In genomic region chr1:103525114-103525606, GRCh38 we compare ENCODE assay signal across 8 cellular contexts. TPM values are rescaled to one million over a fixed set of nuclear protein-coding genes. Genes with fewer than 3 reads are reported as not detected.
DNase-seq lines count a peak whose midpoint lies in the region; ATAC-seq, FAIRE-seq and TF ChIP-seq lines count a peak whose summit lies in the region.

No MANE protein-coding gene starts in this region.

- H2AK5ac ChIP-seq in H1 (ENCODE audit: low read depth, low read length): no peak overlapping the region

- no peak for TF ChIP-seq CTCF in H1 (IDR thresholded peaks at IDR 0.05; ENCODE audit: control extremely low read depth in 1 of 3, insufficient read depth in 1 of 3, low read depth in 1 of 3, low read length in 3 of 3)

- ATAC-seq in activated CD4-positive, CD25-positive, alpha-beta regulatory T cell treated with anti-CD3 and anti-CD28 coated beads, Interleukin-2, amount 50 U/mL, for 24 hours: peak; percentile 17 to 26
- peak; percentile 56 for ATAC-seq in GM21717 (IDR thresholded peaks at IDR 0.05; ENCODE audit: unreplicated experiment)

- WGBS in H1 (ENCODE audit: extremely low coverage in 1 of 2, insufficient coverage in 1 of 2, insufficient read length in 1 of 2, insufficient replicate concordance in 2 of 2, low coverage in 1 of 2, low lambda C conversion rate in 2 of 2, missing lambda C conversion rate in 1 of 2), 2 experiments: 67% methylated on average over 4 of the region's 34 CpGs; no CpG with 5 or more reads in 1 of the 2 experiments
- 5% methylated on average over 26 of the region's 34 CpGs for WGBS in urinary bladder

- FAIRE-seq in HTR-8/SVneo (lab: Jason Lieb, UNC): no peak
- FAIRE-seq in H1 (lab: Jason Lieb, UNC): no peak

- no peaks in the 10 kb centered on the region; the same call in 1 of the 2 replicates for H3K79me1 ChIP-seq in H1 (ENCODE audit: low read depth, low read length)

- no peak overlapping the region for H2BK15ac ChIP-seq in H1 (ENCODE audit: low read length)

- no peak overlapping the region for H2BK12ac ChIP-seq in H1 (ENCODE audit: low read depth, low read length)

- H2BK20ac ChIP-seq in H1 (ENCODE audit: low read length): no peak overlapping the region

- H3K4me1 ChIP-seq in H1 (replicated peaks in 1 of 4; ENCODE audit: control insufficient read depth in 3 of 4, insufficient read depth in 4 of 4, low read length in 3 of 4): peaks cover 0 to 2% (median 0%) of the 10 kb centered on the region in 4 experiments; a peak in 1 of 7 replicates
- no peaks in the 10 kb centered on the region for H3K4me1 ChIP-seq in urinary bladder (ENCODE audit: insufficient read depth)

- H3K56ac ChIP-seq in H1 (replicated peaks; ENCODE audit: insufficient read length, low read depth, low read length): no peak overlapping the region

- H4K20me1 ChIP-seq in H1 (replicated peaks in 1 of 2; ENCODE audit: control insufficient read depth in 1 of 2, insufficient read depth in 2 of 2, low read length in 2 of 2): peaks cover 0 to 3% of the 10 kb centered on the region in 2 experiments

- H3K23me2 ChIP-seq in H1 (ENCODE audit: low read depth, low read length): peaks cover 3% of the 10 kb centered on the region; the same call in 1 of the 2 replicates

- no peak overlapping the region for H4K91ac ChIP-seq in H1 (replicated peaks; ENCODE audit: insufficient read length, low read length)

- H3K79me2 ChIP-seq in H1 (ENCODE audit: control insufficient read depth in 1 of 2, insufficient read depth in 2 of 2, low read length in 2 of 2): peaks cover 0 to 38% of the 10 kb centered on the region in 2 experiments; a peak in 2 of 4 replicates

- no peak overlapping the region for H3K23ac ChIP-seq in H1 (ENCODE audit: insufficient read length)

- TF ChIP-seq EP300 in H1 (IDR thresholded peaks at IDR 0.05; ENCODE audit: borderline replicate concordance in 1 of 2, low read depth in 2 of 2, low read length in 2 of 2): no peak

- peak overlapping the region; percentile 79; the same call in 1 of the 2 replicates for H2AFZ ChIP-seq in H1 (ENCODE audit: low read length)

- POLR2A ChIA-PET in H1 (lab: Charles Lee; ENCODE audit: partially characterized antibody): interaction anchor here (1.1 kb wide), 1 partner anchor 18 kb away, joined by 3 read pairs; no protein-coding TSS in a partner anchor

- no peak overlapping the region for H4K5ac ChIP-seq in H1 (ENCODE audit: insufficient read length, low read depth, low read length)

- H3K14ac ChIP-seq in H1 (ENCODE audit: insufficient read length): no peak overlapping the region

- CTCF ChIA-PET in H1 (lab: Charles Lee; ENCODE audit: partially characterized antibody): interaction anchor here (1.0 to 4.4 kb wide), 3 partner anchors 9 to 419 kb away, joined by 3 to 26 read pairs (median 5); no protein-coding TSS in a partner anchor

- no peak overlapping the region for H3K27ac ChIP-seq in H1 (ENCODE audit: low read depth, low read length)
- no peak overlapping the region for H3K27ac ChIP-seq in urinary bladder (ENCODE audit: low read depth)

- H3K27me3 ChIP-seq in H1 (replicated peaks in 1 of 4; ENCODE audit: control insufficient read depth in 3 of 4, extremely low read depth in 1 of 4, insufficient read depth in 3 of 4, low read length in 3 of 4): no peaks in the 10 kb centered on the region

- H3K9me3 ChIP-seq in H1 (ENCODE audit: insufficient read depth in 2 of 2, low read depth in 1 of 2, low read length in 1 of 2): no peaks in the 10 kb centered on the region; a peak in 1 of 4 replicates

- no peak overlapping the region for H3K9ac ChIP-seq in H1 (replicated peaks in 1 of 4; ENCODE audit: extremely low read depth in 1 of 4, low read depth in 3 of 4, low read length in 3 of 4)

- TF ChIP-seq RAD21 in H1 (IDR thresholded peaks at IDR 0.05 in 1 of 2, conservative IDR thresholded peaks at IDR 0.05 in 1 of 2; ENCODE audit: low read depth in 2 of 2, low read length in 2 of 2): no peak

- H4K8ac ChIP-seq in H1 (ENCODE audit: extremely low read depth, insufficient read depth, low read length): no peak overlapping the region; the same call in 1 of the 2 replicates

- H2BK120ac ChIP-seq in H1 (replicated peaks; ENCODE audit: low read depth, low read length): no peak overlapping the region

- in situ Hi-C loops in SK-MEL-5 (cut with HindIII; ENCODE audit: low pct_unique_long_range_greater_than_20kb, low sequenced_read_pairs): no loop called here

- no peak overlapping the region for H3K4ac ChIP-seq in H1 (replicated peaks; ENCODE audit: insufficient read length, low read depth, low read length)

- DNase-seq in activated CD4-positive, CD25-positive, alpha-beta regulatory T cell treated with anti-CD3 and anti-CD28 coated beads, Interleukin-2, amount 50 U/mL, for 72 hours: no peak
- DNase-seq in HTR-8/SVneo (ENCODE audit: insufficient read length, low spot score) (peak; percentile 10), SK-MEL-5 (ENCODE audit: low read depth, low spot score) (peak; percentile 48), H1 (ENCODE audit: low read depth in 1 of 2, low spot score in 2 of 2) (no peak), medulla oblongata (ENCODE audit: extremely low spot score) (peak; percentile 50)

- peak overlapping the region in 2 of 4 experiments; percentile 53 to 99; a peak in 6 of 8 replicates for H3K4me3 ChIP-seq in H1 (ENCODE audit: extremely low read depth in 1 of 4, insufficient read depth in 2 of 4, low read depth in 3 of 4, low read length in 4 of 4)
- peak overlapping the region; percentile 34 for H3K4me3 ChIP-seq in urinary bladder (ENCODE audit: low read depth, low read length)

- H3K36me3 ChIP-seq in H1 (ENCODE audit: control insufficient read depth in 2 of 4, insufficient read depth in 4 of 4, low read length in 3 of 4) (peaks cover 0 to 4% (median 0%) of the 10 kb centered on the region in 4 experiments; a peak in 2 of 8 replicates), urinary bladder (ENCODE audit: insufficient read depth) (peaks cover 2% of the 10 kb centered on the region)

- H2BK5ac ChIP-seq in H1 (ENCODE audit: low read depth, low read length): no peak overlapping the region

- H3K18ac ChIP-seq in H1 (ENCODE audit: extremely low read depth, low read length): no peak overlapping the region

- peak in 1 of 2 experiments; percentile 16; a peak in 1 of 3 replicates for TF ChIP-seq POLR2A in H1 (IDR thresholded peaks at IDR 0.05; ENCODE audit: control extremely low read depth in 1 of 2, low read depth in 2 of 2, low read length in 2 of 2)

- peak overlapping the region; percentile 62 to 74 for H3K4me2 ChIP-seq in H1 (ENCODE audit: insufficient read depth in 1 of 2, low read depth in 2 of 2, low read length in 2 of 2)

TF ChIP-seq in H1, 55 proteins besides CTCF, POLR2A, EP300 and RAD21:
- no peak for TF ChIP-seq KDM5A (IDR thresholded peaks at IDR 0.05; ENCODE audit: low read length)
- no peak for TF ChIP-seq CBX8 (IDR thresholded peaks at IDR 0.05; ENCODE audit: borderline replicate concordance, low read depth, low read length)

RNA-seq across cellular contexts. Expression of gene RNPC3, which starts 0.3 kb away (rescaled TPM):
- total RNA-seq in SK-MEL-5 (2014; rRNA removed; shearing (Covaris generic)): 5.5 and 6.1 TPM in 2 replicates
- 5.0 and 6.7 TPM in 2 replicates for polyA plus RNA-seq in SK-MEL-5 (2015; cell fraction: cytosol; rRNA removed)
- polyA plus RNA-seq in SK-MEL-5 (2015; cell fraction: nucleus; rRNA removed): 111 and 121 TPM in 2 replicates
- 12.0 and 12.8 TPM in 2 replicates for total RNA-seq in H1 (2021; fragmentation: NEBNext Ultra II Directional; extraction: Animal tissue kit (Norgen Biotek cat#: 25700))
- 10.8 and 10.9 TPM in 2 replicates for polyA plus RNA-seq in H1 (2011; rRNA removed)
- polyA plus RNA-seq in H1 (2011; cell fraction: cytosol; rRNA removed): 15.7 TPM
- 46.2 TPM for polyA plus RNA-seq in H1 (2011; cell fraction: nucleus; rRNA removed)
- polyA plus RNA-seq in H1 (2012, experiment 1 of 2): 9.5 to 14.1 TPM (median 10.6 TPM) in 4 replicates
- 1.0 TPM for polyA plus RNA-seq in H1 (2012, experiment 2 of 2)
- polyA plus RNA-seq in H1 (2013, experiment 1 of 2): 35.3 TPM
- 30.4 TPM for polyA plus RNA-seq in H1 (2013, experiment 2 of 2)
- polyA minus RNA-seq in H1 (2011; rRNA and poly(A)+ RNA removed): 21.8 and 22.2 TPM in 2 replicates
- 10.0 TPM for polyA minus RNA-seq in H1 (2011; cell fraction: cytosol; rRNA and poly(A)+ RNA removed)
- polyA minus RNA-seq in H1 (2011; cell fraction: nucleus; rRNA and poly(A)+ RNA removed): 60.9 TPM
- total RNA-seq in urinary bladder: 44.8 TPM
- 16.0 TPM for polyA plus RNA-seq in urinary bladder

RNA-seq across cellular contexts. Expression of gene AMY2B, which starts 46.2 kb away (rescaled TPM):
- 0.24 and 0.80 TPM in 2 replicates for total RNA-seq in SK-MEL-5 (2014; rRNA removed; shearing (Covaris generic))
- polyA plus RNA-seq in SK-MEL-5 (2015; cell fraction: cytosol; rRNA removed): 0.05 and 0.27 TPM in 2 replicates
- polyA plus RNA-seq in SK-MEL-5 (2015; cell fraction: nucleus; rRNA removed): 1.7 and 9.2 TPM in 2 replicates
- 2.0 and 2.1 TPM in 2 replicates for total RNA-seq in H1 (2021; fragmentation: NEBNext Ultra II Directional; extraction: Animal tissue kit (Norgen Biotek cat#: 25700))
- polyA plus RNA-seq in H1 (2011; rRNA removed) (1.2 and 2.0 TPM in 2 replicates), urinary bladder (11.2 TPM)
- polyA plus RNA-seq in H1 (2011; cell fraction: cytosol; rRNA removed): 3.7 TPM
- 4.2 TPM for polyA plus RNA-seq in H1 (2011; cell fraction: nucleus; rRNA removed)
- polyA plus RNA-seq in H1 (2012, experiment 1 of 2): 2.0 to 3.2 TPM (median 2.8 TPM) in 4 replicates
- 0.30 TPM for polyA plus RNA-seq in H1 (2012, experiment 2 of 2)
- 2.3 TPM for polyA plus RNA-seq in H1 (2013, experiment 1 of 2)
- polyA plus RNA-seq in H1 (2013, experiment 2 of 2): 1.5 TPM
- 1.8 TPM in 2 replicates for polyA minus RNA-seq in H1 (2011; rRNA and poly(A)+ RNA removed)
- 1.1 TPM for polyA minus RNA-seq in H1 (2011; cell fraction: cytosol; rRNA and poly(A)+ RNA removed)
- 5.2 TPM for polyA minus RNA-seq in H1 (2011; cell fraction: nucleus; rRNA and poly(A)+ RNA removed)
- 51.0 TPM for total RNA-seq in urinary bladder

Comparison
In these comparisons a context has a peak if more than half of its experiments do, and no peak if none do; other contexts are left out.
1. DNase-seq: peak in HTR-8/SVneo (single experiment), SK-MEL-5 (single experiment) and medulla oblongata (single experiment); none in activated CD4-positive, CD25-positive, alpha-beta regulatory T cell treated with anti-CD3 and anti-CD28 coated beads, Interleukin-2, amount 50 U/mL, for 72 hours (single experiment) and H1 (0 of 2).
2. RNA of gene AMY2B, which starts 46.2 kb away (total RNA-seq): 51.0 TPM in urinary bladder (single experiment); 2.0 to 2.1 TPM in H1 and 0.24 to 0.80 TPM in SK-MEL-5; every median in the first group is over 10 times any median in the second.